ENCODE assay signal across 25 cellular contexts in genomic region chr12:7206691-7207090, GRCh38.
"Had no signal": no experiment of that assay in that cellular context is flagged by ENCODE, and none has a peak within 500 bp of the region (broad histone marks: within the 10 kb centered on the region; RNA-seq: fewer than 3 reads in every experiment).

No MANE protein-coding gene starts in this region.

- H3K4me1 Mint-ChIP-seq: immature natural killer cell; naive thymus-derived CD4-positive, alpha-beta T cell; stimulated activated memory B cell treated with anti-CD40 and anti-IgM and Interleukin-4, amounts not matched to agents 10 μg/mL and 1 μg/mL and 100 μg/mL, for 72 hours; stimulated activated naive CD8-positive, alpha-beta T cell treated with anti-CD3 and anti-CD28 coated beads, Interleukin-15, amount 100 ng/mL, for 72 hours had no signal

- H3K27ac Mint-ChIP-seq: immature natural killer cell; naive thymus-derived CD4-positive, alpha-beta T cell; natural killer cell treated with Interleukin-12 subunit alpha and Interleukin-12 subunit beta and Interleukin-15 and Interleukin-18, amount 100 ng/mL, for 72 hours; progenitor cell of endocrine pancreas; stimulated activated memory B cell treated with anti-CD40 and anti-IgM and Interleukin-4, amounts not matched to agents 10 μg/mL and 1 μg/mL and 100 μg/mL, for 72 hours; stimulated activated naive CD8-positive, alpha-beta T cell treated with anti-CD3 and anti-CD28 coated beads, Interleukin-15, amount 100 ng/mL, for 72 hours; type B pancreatic cell had no signal

- H3K27me3 Mint-ChIP-seq: naive thymus-derived CD4-positive, alpha-beta T cell; natural killer cell treated with Interleukin-12 subunit alpha and Interleukin-12 subunit beta and Interleukin-15 and Interleukin-18, amount 100 ng/mL, for 72 hours; progenitor cell of endocrine pancreas; stimulated activated memory B cell treated with anti-CD40 and anti-IgM and Interleukin-4, amounts not matched to agents 10 μg/mL and 1 μg/mL and 100 μg/mL, for 72 hours; stimulated activated naive CD8-positive, alpha-beta T cell treated with anti-CD3 and anti-CD28 coated beads, Interleukin-15, amount 100 ng/mL, for 72 hours; type B pancreatic cell had no signal

- H3K4me1 ChIP-seq: left ventricle myocardium inferior, right atrium auricular region, right lobe of liver, tibial nerve, uterus had no signal

- H3K9me3 ChIP-seq: mucosa of descending colon, ovary, right atrium auricular region, right lobe of liver, uterus had no signal

- DNase-seq: hypothalamus; immature natural killer cell; left ventricle myocardium inferior; mesendoderm; midbrain; mucosa of descending colon; naive thymus-derived CD4-positive, alpha-beta T cell; ovary; right lobe of liver; stimulated activated CD4-positive, alpha-beta T cell treated with anti-CD3 and anti-CD28 coated beads, Interleukin-1b, Interleukin-23, amount 100 ng/mL, for 48 hours; stimulated activated CD4-positive, alpha-beta T cell treated with anti-CD3 and anti-CD28 coated beads, Interleukin-2, amount 100 ng/mL, for 48 hours; stimulated activated CD4-positive, alpha-beta T cell treated with anti-CD3 and anti-CD28 coated beads, Interleukin-4, amount 100 ng/mL, for 4 hours; stimulated activated CD8-positive, alpha-beta memory T cell treated with anti-CD3 and anti-CD28 coated beads, Interleukin-4, amount 100 ng/mL, for 48 hours; stimulated activated naive CD4-positive, alpha-beta T cell treated with Interleukin-2 at 50 U/mL for 16 hours; stimulated activated naive CD8-positive, alpha-beta T cell treated with anti-CD3 and anti-CD28 coated beads, Interleukin-15, amount 100 ng/mL, for 72 hours; substantia nigra; uterus had no signal

- H3K9me3 Mint-ChIP-seq: natural killer cell treated with Interleukin-12 subunit alpha and Interleukin-12 subunit beta and Interleukin-15 and Interleukin-18, amount 100 ng/mL, for 72 hours had no signal

- H3K27ac ChIP-seq: left ventricle myocardium inferior, ovary, right atrium auricular region, right lobe of liver, tibial nerve, uterus had no signal

- H3K4me3 Mint-ChIP-seq: immature natural killer cell; naive thymus-derived CD4-positive, alpha-beta T cell; natural killer cell treated with Interleukin-12 subunit alpha and Interleukin-12 subunit beta and Interleukin-15 and Interleukin-18, amount 100 ng/mL, for 72 hours; stimulated activated memory B cell treated with anti-CD40 and anti-IgM and Interleukin-4, amounts not matched to agents 10 μg/mL and 1 μg/mL and 100 μg/mL, for 72 hours; stimulated activated naive CD8-positive, alpha-beta T cell treated with anti-CD3 and anti-CD28 coated beads, Interleukin-15, amount 100 ng/mL, for 72 hours; type B pancreatic cell had no signal

- H3K36me3 ChIP-seq: uterus had no signal

- H3K4me3 ChIP-seq: left ventricle myocardium inferior, lung, mucosa of descending colon, ovary, right atrium auricular region, right lobe of liver, smooth muscle cell, tibial nerve, uterus had no signal
